ENCODE assay signal across 26 cellular contexts in the genomic region with DNA sequence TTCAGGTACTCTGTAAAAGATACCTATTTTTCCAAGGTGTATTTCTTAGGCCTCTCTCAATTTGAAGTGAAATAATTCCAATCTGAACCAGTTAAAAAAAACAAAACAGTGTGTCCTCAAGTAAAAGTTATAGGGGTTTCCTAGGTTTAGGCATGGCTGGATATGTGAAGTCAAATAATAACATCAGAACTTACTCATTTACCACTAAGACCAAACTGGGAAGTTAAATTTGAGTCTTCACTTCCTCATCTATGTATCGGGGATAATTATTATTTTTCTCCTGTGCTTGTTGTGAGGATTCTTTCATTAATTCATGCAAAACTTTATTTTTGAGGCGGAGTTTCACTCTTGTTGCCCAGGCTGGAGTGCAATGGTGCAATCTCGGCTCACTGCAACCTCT.
DNase-seq lines count a peak whose midpoint lies in the region; ATAC-seq and TF ChIP-seq lines count a peak whose summit lies in the region.
"Had no signal": no experiment of that assay in that cellular context is flagged by ENCODE, and none has a peak within 500 bp of the region (broad histone marks: within the 10 kb centered on the region; RNA-seq: fewer than 3 reads in every experiment).

No MANE protein-coding gene starts in this region.

- peak; percentile 78 for ATAC-seq in GM18868 (IDR thresholded peaks at IDR 0.05; ENCODE audit: unreplicated experiment)
- peak; percentile 68 for ATAC-seq in HG02623 (IDR thresholded peaks at IDR 0.05; ENCODE audit: unreplicated experiment)
- ATAC-seq in HG03354 (IDR thresholded peaks at IDR 0.05; ENCODE audit: poor library complexity, severe bottlenecking, unreplicated experiment) = peak; percentile 80
- no peak for ATAC-seq in T-helper 17 cell
- ATAC-seq: activated CD8-positive, alpha-beta T cell treated with anti-CD3 and anti-CD28 coated beads for 36 hours; activated naive CD4-positive, alpha-beta T cell treated with anti-CD3 and anti-CD28 coated beads, Interleukin-2, amount 50 U/mL, for 72 hours; activated T-cell treated with anti-CD3 and anti-CD28 coated beads, Interleukin-2, amount 50 U/mL, for 72 hours; K562; naive thymus-derived CD4-positive, alpha-beta T cell; sciatic nerve; T-cell had no signal

- POLR2A ChIA-PET in GM10248 (lab: Yijun Ruan, JAX) = no interaction called here

- no TSS peak for BruUV-seq in mammary epithelial cell (replicated peaks; lab: Mats Ljungman, UMichigan)

- dilution Hi-C loops in mammary epithelial cell (cut with HindIII; ENCODE audit: low sequenced_read_pairs) = no loop called here

- H4K20me1 ChIP-seq in mammary epithelial cell (ENCODE audit: insufficient read depth, low read length) = no peaks in the 10 kb centered on the region
- no peaks in the 10 kb centered on the region for H4K20me1 ChIP-seq in hepatocyte (ENCODE audit: insufficient read depth, poor library complexity, severe bottlenecking)

- H3K4me3 ChIP-seq in mammary epithelial cell (replicated peaks in 1 of 3; ENCODE audit: insufficient read depth in 1 of 3, low read depth in 2 of 3, low read length in 3 of 3) (no peak overlapping the region), hepatocyte (no peak overlapping the region)
- H3K4me3 ChIP-seq: K562, ovary, upper lobe of left lung had no signal

- H3K36me3 ChIP-seq in mammary epithelial cell (ENCODE audit: insufficient read depth, low read length) = no peaks in the 10 kb centered on the region
- no peaks in the 10 kb centered on the region for H3K36me3 ChIP-seq in hepatocyte (replicated peaks; ENCODE audit: insufficient read depth, low read depth)
- H3K36me3 ChIP-seq: ovary, upper lobe of left lung had no signal

- no peaks in the 10 kb centered on the region for H3K9me2 ChIP-seq in hepatocyte (replicated peaks; ENCODE audit: insufficient read depth)

- H3K4me1 ChIP-seq in mammary epithelial cell (ENCODE audit: insufficient read depth, low read length) (peaks cover 19% of the 10 kb centered on the region), hepatocyte (ENCODE audit: insufficient read depth) (no peaks in the 10 kb centered on the region)
- H3K4me1 ChIP-seq: upper lobe of left lung had no signal

- CTCF ChIA-PET in mammary epithelial cell (lab: Charles Lee; ENCODE audit: low non-redundant PET) (no interaction called here), GM10248 (lab: Yijun Ruan, JAX) (no interaction called here)

- H3K27me3 Mint-ChIP-seq in T-helper 17 cell = peaks cover 19% of the 10 kb centered on the region

- no peaks in the 10 kb centered on the region for H3K4me1 Mint-ChIP-seq in T-helper 17 cell
- H3K4me1 Mint-ChIP-seq: CD4-positive, alpha-beta memory T cell; T-cell had no signal

- H3K27me3 ChIP-seq in mammary epithelial cell (ENCODE audit: insufficient read depth, low read length) (no peaks in the 10 kb centered on the region), hepatocyte (no peaks in the 10 kb centered on the region)
- H3K27me3 ChIP-seq: ovary, upper lobe of left lung had no signal

- H3K79me2 ChIP-seq in mammary epithelial cell (ENCODE audit: insufficient read depth, low read length) (no peaks in the 10 kb centered on the region), hepatocyte (no peaks in the 10 kb centered on the region)

- no peaks in the 10 kb centered on the region for H3K36me3 Mint-ChIP-seq in T-helper 17 cell (ENCODE audit: low read depth)
- H3K36me3 Mint-ChIP-seq: CD4-positive, alpha-beta memory T cell; naive thymus-derived CD4-positive, alpha-beta T cell; T-cell had no signal

- intact Hi-C loops in mammary epithelial cell (cut with micrococcal nuclease) = loop anchor here (2.0 to 5.0 kb wide), 2 partner anchors 24 to 36 kb away; no protein-coding TSS in a partner anchor

- H3K4me2 ChIP-seq in mammary epithelial cell (ENCODE audit: insufficient read depth, low read depth, low read length) (no peak overlapping the region), hepatocyte (no peak overlapping the region)

- H3K9ac ChIP-seq in mammary epithelial cell (ENCODE audit: insufficient read depth, low read length) = no peak overlapping the region

- H3K27ac ChIP-seq in mammary epithelial cell (ENCODE audit: insufficient read depth, low read depth, low read length) (peak overlapping the region; percentile 53), hepatocyte (no peak overlapping the region)
- H3K27ac ChIP-seq: ovary, upper lobe of left lung had no signal

- 97% methylated on average over 3 of the region's 3 CpGs for WGBS in mammary epithelial cell (ENCODE audit: low coverage, missing lambda C conversion rate)
- 99% methylated on average over 3 of the region's 3 CpGs for WGBS in hepatocyte (ENCODE audit: low lambda C conversion rate, missing lambda C conversion rate)

- no peak overlapping the region for H3K4me3 Mint-ChIP-seq in T-helper 17 cell
- H3K4me3 Mint-ChIP-seq: activated CD8-positive, alpha-beta T cell treated with anti-CD3 and anti-CD28 coated beads for 36 hours; activated T-cell treated with anti-CD3 and anti-CD28 coated beads, Interleukin-2, amount 50 U/mL, for 72 hours; CD4-positive, alpha-beta memory T cell; naive thymus-derived CD4-positive, alpha-beta T cell; T-cell had no signal

- H3K27ac Mint-ChIP-seq in T-helper 17 cell = no peak overlapping the region
- H3K27ac Mint-ChIP-seq: activated CD8-positive, alpha-beta T cell treated with anti-CD3 and anti-CD28 coated beads for 36 hours; activated naive CD4-positive, alpha-beta T cell treated with anti-CD3 and anti-CD28 coated beads, Interleukin-2, amount 50 U/mL, for 72 hours; activated T-cell treated with anti-CD3 and anti-CD28 coated beads, Interleukin-2, amount 50 U/mL, for 72 hours; CD4-positive, alpha-beta memory T cell; naive thymus-derived CD4-positive, alpha-beta T cell; T-cell had no signal

- H3K9me3 ChIP-seq in mammary epithelial cell (replicated peaks; ENCODE audit: insufficient read depth, low read length) = no peaks in the 10 kb centered on the region
- no peaks in the 10 kb centered on the region for H3K9me3 ChIP-seq in hepatocyte (ENCODE audit: low read depth)
- no peaks in the 10 kb centered on the region for H3K9me3 ChIP-seq in T-helper 17 cell (ENCODE audit: control insufficient read depth, low read length, poor library complexity, severe bottlenecking)
- H3K9me3 ChIP-seq: ovary, upper lobe of left lung had no signal

- in situ Hi-C loops in mammary epithelial cell (cut with MboI; ENCODE audit: low sequenced_read_pairs in 2 of 2) = no loop called here

- no peak for TF ChIP-seq CTCF in mammary epithelial cell (conservative IDR thresholded peaks at IDR 0.05 in 1 of 2, IDR thresholded peaks at IDR 0.05 in 1 of 2; ENCODE audit: extremely low read depth in 1 of 2, insufficient read depth in 1 of 2, low read depth in 1 of 2, low read length in 2 of 2)
- no peak for TF ChIP-seq CTCF in hepatocyte (IDR thresholded peaks at IDR 0.05; ENCODE audit: poor library complexity)
- no peak for TF ChIP-seq CTCF in GM10248 (IDR thresholded peaks at IDR 0.05; ENCODE audit: control extremely low read depth, extremely low read depth, low read depth, missing control alignments)

- peak overlapping the region; percentile 28 for H2AFZ ChIP-seq in mammary epithelial cell (ENCODE audit: low read depth, low read length)
- no peak overlapping the region for H2AFZ ChIP-seq in hepatocyte

- DNase-seq in mammary epithelial cell (no peak), hepatocyte (ENCODE audit: low spot score) (no peak), T-helper 17 cell (no peak), GM10248 (ENCODE audit: extremely low spot score) (no peak)
- DNase-seq in stimulated activated CD8-positive, alpha-beta memory T cell treated with anti-CD3 and anti-CD28 coated beads, Interleukin-4, amount 100 ng/mL, for 48 hours = no peak
- DNase-seq: activated CD8-positive, alpha-beta T cell treated with anti-CD3 and anti-CD28 coated beads for 36 hours; activated T-cell treated with anti-CD3 and anti-CD28 coated beads, Interleukin-2, amount 50 U/mL, for 72 hours; CD4-positive, alpha-beta memory T cell; hippocampal formation; kidney glomerular epithelial cell; mesenchymal stem cell; naive thymus-derived CD4-positive, alpha-beta T cell; NCI-H1092; NCI-H2107; NCI-H524; ovary; SHP77; stimulated activated CD4-positive, alpha-beta T cell treated with anti-CD3 and anti-CD28 coated beads, Interleukin-1b, Interleukin-23, amount 100 ng/mL, for 48 hours; T-cell; upper lobe of left lung had no signal
